15 cellular contexts compared by ENCODE assay signal in genomic region chr6:138570716-138571020, GRCh38.
DNase-seq lines count a peak whose midpoint lies in the region; ATAC-seq, FAIRE-seq and TF ChIP-seq lines count a peak whose summit lies in the region.
"Had no signal": no experiment of that assay in that cellular context is flagged by ENCODE, and none has a peak within 500 bp of the region (broad histone marks: within the 10 kb centered on the region; RNA-seq: fewer than 3 reads in every experiment).

No MANE protein-coding gene starts in this region.

- peak overlapping the region; percentile 64 to 87 (median 80); a peak in 20 of 22 replicates for H3K4me2 ChIP-seq in BLaER1 treated with 17β-estradiol and CSF1 and Interleukin-3, amounts not matched to agents 10 nM and 100 nM
- peak overlapping the region; percentile 86 to 91 for H3K4me2 ChIP-seq in H1 (ENCODE audit: insufficient read depth in 1 of 2, low read depth in 2 of 2, low read length in 2 of 2)

- H3K36me3 Mint-ChIP-seq in HFFc6 (ENCODE audit: low read depth), result no peaks in the 10 kb centered on the region
- H3K36me3 Mint-ChIP-seq in CD4-positive, alpha-beta T cell (ENCODE audit: low read depth), result no peaks in the 10 kb centered on the region
- H3K36me3 Mint-ChIP-seq: activated naive CD8-positive, alpha-beta T cell had no signal

- H3K9me3 Mint-ChIP-seq in HFFc6, result no peaks in the 10 kb centered on the region
- no peaks in the 10 kb centered on the region for H3K9me3 Mint-ChIP-seq in CD4-positive, alpha-beta T cell
- H3K9me3 Mint-ChIP-seq: activated B cell treated with CpG ODN at 0.5 μM for 24 hours had no signal

- POLR2A ChIA-PET in H1 (lab: Charles Lee; ENCODE audit: partially characterized antibody), result interaction anchor here (1.0 to 2.4 kb wide), 3 partner anchors 9 to 122 kb away, joined by 4 to 8 read pairs (median 4); no protein-coding TSS in a partner anchor
- POLR2A ChIA-PET in CD4-positive, alpha-beta T cell (lab: Charles Lee), result no interaction called here

- TF ChIP-seq EP300 in H1 (IDR thresholded peaks at IDR 0.05; ENCODE audit: borderline replicate concordance in 1 of 2, low read depth in 2 of 2, low read length in 2 of 2) (no peak), suprapubic skin (IDR thresholded peaks at IDR 0.05) (no peak)

- H2BK12ac ChIP-seq in H1 (ENCODE audit: low read depth, low read length), result no peak overlapping the region

- no peak overlapping the region for H2BK5ac ChIP-seq in H1 (ENCODE audit: low read depth, low read length)

- no peaks in the 10 kb centered on the region for H3K36me3 ChIP-seq in BLaER1 treated with 17β-estradiol and CSF1 and Interleukin-3, amounts not matched to agents 10 nM and 100 nM
- H3K36me3 ChIP-seq in HUES64 (ENCODE audit: insufficient read depth, low read length) (no peaks in the 10 kb centered on the region), H1 (ENCODE audit: control insufficient read depth in 2 of 4, insufficient read depth in 4 of 4, low read length in 3 of 4) (no peaks in the 10 kb centered on the region), muscle layer of duodenum (ENCODE audit: control insufficient read depth in 1 of 2, insufficient read depth in 2 of 2, low read length in 2 of 2) (no peaks in the 10 kb centered on the region), suprapubic skin (no peaks in the 10 kb centered on the region)

- ATAC-seq in CD4-positive, alpha-beta T cell (ENCODE audit: poor library complexity), result no peak

- peaks cover 37 to 69% (median 48%) of the 10 kb centered on the region in 10 experiments for H3K4me1 ChIP-seq in BLaER1 treated with 17β-estradiol and CSF1 and Interleukin-3, amounts not matched to agents 10 nM and 100 nM
- peaks cover 41% of the 10 kb centered on the region for H3K4me1 ChIP-seq in HUES64 (ENCODE audit: insufficient read depth, low read length)
- H3K4me1 ChIP-seq in H1 (replicated peaks in 1 of 4; ENCODE audit: control insufficient read depth in 3 of 4, insufficient read depth in 4 of 4, low read length in 3 of 4), result peaks cover 0 to 13% (median 6%) of the 10 kb centered on the region in 4 experiments; a peak in 5 of 7 replicates
- H3K4me1 ChIP-seq in muscle layer of duodenum (ENCODE audit: control insufficient read depth in 1 of 2, insufficient read depth in 2 of 2, low read length in 2 of 2), result peaks cover 0 to 6% of the 10 kb centered on the region in 2 donors
- peaks cover 17% of the 10 kb centered on the region for H3K4me1 ChIP-seq in suprapubic skin

- H2BK15ac ChIP-seq in H1 (ENCODE audit: low read length), result no peak overlapping the region

- H3K27me3 ChIP-seq in BLaER1 treated with 17β-estradiol and CSF1 and Interleukin-3, amounts not matched to agents 10 nM and 100 nM, result peaks cover 44 to 52% (median 48%) of the 10 kb centered on the region in 11 experiments
- H3K27me3 ChIP-seq in HUES64 (ENCODE audit: insufficient read depth, low read length) (no peaks in the 10 kb centered on the region), H1 (replicated peaks in 1 of 4; ENCODE audit: control insufficient read depth in 3 of 4, extremely low read depth in 1 of 4, insufficient read depth in 3 of 4, low read length in 3 of 4) (no peaks in the 10 kb centered on the region), muscle layer of duodenum (ENCODE audit: low read depth, low read length) (no peaks in the 10 kb centered on the region), suprapubic skin (no peaks in the 10 kb centered on the region)
- peaks cover 31% of the 10 kb centered on the region for H3K27me3 ChIP-seq in CD4-positive, alpha-beta T cell (ENCODE audit: control insufficient read depth, insufficient read depth, low read length)

- H3K79me1 ChIP-seq in H1 (ENCODE audit: low read depth, low read length), result no peaks in the 10 kb centered on the region; the same call in 1 of the 2 replicates

- no peak for TF ChIP-seq CTCF in H1 (IDR thresholded peaks at IDR 0.05; ENCODE audit: control extremely low read depth in 1 of 3, insufficient read depth in 1 of 3, low read depth in 1 of 3, low read length in 3 of 3)
- no peak for TF ChIP-seq CTCF in HFFc6 (IDR thresholded peaks at IDR 0.05)
- no peak for TF ChIP-seq CTCF in CD4-positive, alpha-beta T cell (IDR thresholded peaks at IDR 0.05)
- TF ChIP-seq CTCF in suprapubic skin (IDR thresholded peaks at IDR 0.05), result no peak

- CTCF ChIA-PET in H1 (lab: Charles Lee; ENCODE audit: partially characterized antibody), result interaction anchor here (1.0 to 2.6 kb wide), 7 partner anchors 10 to 139 kb away, joined by 3 to 15 read pairs (median 4); no protein-coding TSS in a partner anchor
- CTCF ChIA-PET in CD4-positive, alpha-beta T cell (lab: Charles Lee), result interaction anchor here (0.6 kb wide), 1 partner anchor 26 kb away, joined by 3 read pairs; no protein-coding TSS in a partner anchor

- peaks cover 0 to 12% (median 5%) of the 10 kb centered on the region in 11 experiments; a peak in 7 of 22 replicates for H4K20me1 ChIP-seq in BLaER1 treated with 17β-estradiol and CSF1 and Interleukin-3, amounts not matched to agents 10 nM and 100 nM
- peaks cover 0 to 1% of the 10 kb centered on the region in 2 experiments for H4K20me1 ChIP-seq in H1 (replicated peaks in 1 of 2; ENCODE audit: control insufficient read depth in 1 of 2, insufficient read depth in 2 of 2, low read length in 2 of 2)

- no peak for TF ChIP-seq RAD21 in H1 (IDR thresholded peaks at IDR 0.05 in 1 of 2, conservative IDR thresholded peaks at IDR 0.05 in 1 of 2; ENCODE audit: low read depth in 2 of 2, low read length in 2 of 2)

- H3K4me3 Mint-ChIP-seq in HFFc6, result no peak overlapping the region
- H3K4me3 Mint-ChIP-seq in CD4-positive, alpha-beta T cell, result no peak overlapping the region
- H3K4me3 Mint-ChIP-seq: activated B cell treated with CpG ODN at 0.5 μM for 24 hours; activated naive CD8-positive, alpha-beta T cell had no signal

- H3K23me2 ChIP-seq in H1 (ENCODE audit: low read depth, low read length), result peaks cover 10% of the 10 kb centered on the region; the same call in 1 of the 2 replicates

- H3K4me1 Mint-ChIP-seq in HFFc6 (ENCODE audit: low read depth), result no peaks in the 10 kb centered on the region
- no peaks in the 10 kb centered on the region for H3K4me1 Mint-ChIP-seq in CD4-positive, alpha-beta T cell (ENCODE audit: low read depth)
- H3K4me1 Mint-ChIP-seq: activated B cell treated with CpG ODN at 0.5 μM for 24 hours had no signal

- H3K79me2 ChIP-seq in H1 (ENCODE audit: control insufficient read depth in 1 of 2, insufficient read depth in 2 of 2, low read length in 2 of 2), result peaks cover 0 to 49% of the 10 kb centered on the region in 2 experiments; a peak in 2 of 4 replicates

- no peak overlapping the region for H3K27ac Mint-ChIP-seq in HFFc6
- H3K27ac Mint-ChIP-seq in CD4-positive, alpha-beta T cell, result no peak overlapping the region
- H3K27ac Mint-ChIP-seq: activated B cell treated with CpG ODN at 0.5 μM for 24 hours; activated naive CD8-positive, alpha-beta T cell had no signal

- H3K27ac ChIP-seq in BLaER1 treated with 17β-estradiol and CSF1 and Interleukin-3, amounts not matched to agents 10 nM and 100 nM, result peak overlapping the region in 5 of 11 experiments; percentile 6 to 57 (median 17); a peak in 6 of 22 replicates
- H3K27ac ChIP-seq in HUES64 (ENCODE audit: low read depth, low read length) (peak overlapping the region; percentile 57; the same call in 1 of the 2 replicates), H1 (ENCODE audit: low read depth, low read length) (no peak overlapping the region), muscle layer of duodenum (ENCODE audit: low read length) (peak overlapping the region; percentile 17), suprapubic skin (no peak overlapping the region)
- H3K27ac ChIP-seq in CD4-positive, alpha-beta T cell (ENCODE audit: low read depth, low read length), result no peak overlapping the region
- H3K27ac ChIP-seq: C4-2B had no signal

- H3K4ac ChIP-seq in H1 (replicated peaks; ENCODE audit: insufficient read length, low read depth, low read length), result no peak overlapping the region

- H4K91ac ChIP-seq in H1 (replicated peaks; ENCODE audit: insufficient read length, low read length), result no peak overlapping the region

- H3K14ac ChIP-seq in H1 (ENCODE audit: insufficient read length), result no peak overlapping the region

- no peak for FAIRE-seq in H1 (lab: Jason Lieb, UNC)

- TF ChIP-seq POLR2A in H1 (IDR thresholded peaks at IDR 0.05; ENCODE audit: control extremely low read depth in 1 of 2, low read depth in 2 of 2, low read length in 2 of 2), result no peak
- no peak for TF ChIP-seq POLR2A in suprapubic skin (IDR thresholded peaks at IDR 0.05)

- no peak overlapping the region for H2BK120ac ChIP-seq in H1 (replicated peaks; ENCODE audit: low read depth, low read length)

- H3K27me3 Mint-ChIP-seq in HFFc6 (ENCODE audit: insufficient read depth), result peaks cover 4% of the 10 kb centered on the region; the same call in 1 of the 2 replicates
- H3K27me3 Mint-ChIP-seq in CD4-positive, alpha-beta T cell, result peaks cover 12% of the 10 kb centered on the region

- H3K9me3 ChIP-seq in BLaER1 treated with 17β-estradiol and CSF1 and Interleukin-3, amounts not matched to agents 10 nM and 100 nM (replicated peaks in 1 of 11), result no peaks in the 10 kb centered on the region
- H3K9me3 ChIP-seq in HUES64 (ENCODE audit: insufficient read depth, low read depth, low read length), result no peaks in the 10 kb centered on the region
- no peaks in the 10 kb centered on the region for H3K9me3 ChIP-seq in H1 (ENCODE audit: insufficient read depth in 2 of 2, low read depth in 1 of 2, low read length in 1 of 2)
- H3K9me3 ChIP-seq in muscle layer of duodenum (ENCODE audit: control insufficient read depth in 1 of 2, low read length in 2 of 2), result no peaks in the 10 kb centered on the region
- H3K9me3 ChIP-seq in CD4-positive, alpha-beta T cell (ENCODE audit: control insufficient read depth, low read length), result no peaks in the 10 kb centered on the region
- no peaks in the 10 kb centered on the region for H3K9me3 ChIP-seq in suprapubic skin

- peak overlapping the region in 5 of 10 experiments; percentile 49 to 61 (median 54); a peak in 11 of 20 replicates for H3K4me3 ChIP-seq in BLaER1 treated with 17β-estradiol and CSF1 and Interleukin-3, amounts not matched to agents 10 nM and 100 nM
- H3K4me3 ChIP-seq in HUES64 (ENCODE audit: low read length), result peak overlapping the region; percentile 69
- H3K4me3 ChIP-seq in H1 (ENCODE audit: extremely low read depth in 1 of 4, insufficient read depth in 2 of 4, low read depth in 3 of 4, low read length in 4 of 4), result peak overlapping the region in 2 of 4 experiments; percentile 23 to 66; a peak in 3 of 8 replicates
- peak overlapping the region; percentile 59 to 61 for H3K4me3 ChIP-seq in muscle layer of duodenum (ENCODE audit: low read depth in 1 of 2, low read length in 2 of 2)
- no peak overlapping the region for H3K4me3 ChIP-seq in suprapubic skin

- H2AK5ac ChIP-seq in H1 (ENCODE audit: low read depth, low read length), result no peak overlapping the region

- H3K23ac ChIP-seq in H1 (ENCODE audit: insufficient read length), result no peak overlapping the region

- WGBS in HUES64, result 38% methylated on average over 5 of the region's 5 CpGs
- WGBS in H1 (ENCODE audit: extremely low coverage in 1 of 2, insufficient coverage in 1 of 2, insufficient read length in 1 of 2, insufficient replicate concordance in 2 of 2, low coverage in 1 of 2, low lambda C conversion rate in 2 of 2, missing lambda C conversion rate in 1 of 2), 2 experiments, result 34% methylated on average over 5 of the region's 5 CpGs; no CpG with 5 or more reads in 1 of the 2 experiments
- WGBS in suprapubic skin, result 74% methylated on average over 5 of the region's 5 CpGs

- no peak for DNase-seq in H1 (ENCODE audit: low read depth in 1 of 2, low spot score in 2 of 2)
- DNase-seq in HFFc6, result no peak
- DNase-seq in COLO829 (ENCODE audit: low spot score), result no peak
- no peak for DNase-seq in CD4-positive, alpha-beta T cell
- no peak for DNase-seq in suprapubic skin (ENCODE audit: low spot score in 2 of 2)
- DNase-seq: activated B cell treated with CpG ODN at 0.5 μM for 24 hours; activated CD8-positive, alpha-beta memory T cell treated with anti-CD3 and anti-CD28 coated beads, Interleukin-2, amount 50 U/mL, for 4 hours; EL; NCI-H1930; stimulated activated CD4-positive, alpha-beta T cell treated with anti-CD3 and anti-CD28 coated beads, Interleukin-2, amount 100 ng/mL, for 48 hours had no signal

- H3K56ac ChIP-seq in H1 (replicated peaks; ENCODE audit: insufficient read length, low read depth, low read length), result no peak overlapping the region

- no peak overlapping the region for H2AFZ ChIP-seq in H1 (ENCODE audit: low read length)

- H3K9ac ChIP-seq in BLaER1 treated with 17β-estradiol and CSF1 and Interleukin-3, amounts not matched to agents 10 nM and 100 nM, result peak overlapping the region in 6 of 11 experiments; percentile 41 to 74 (median 62); a peak in 10 of 22 replicates
- H3K9ac ChIP-seq in HUES64 (ENCODE audit: low read depth, low read length) (peak overlapping the region; percentile 75; the same call in 1 of the 2 replicates), H1 (replicated peaks in 1 of 4; ENCODE audit: extremely low read depth in 1 of 4, low read depth in 3 of 4, low read length in 3 of 4) (no peak overlapping the region; a peak in 1 of 7 replicates)

- H3K18ac ChIP-seq in H1 (ENCODE audit: extremely low read depth, low read length), result no peak overlapping the region

- no peak overlapping the region for H4K8ac ChIP-seq in H1 (ENCODE audit: extremely low read depth, insufficient read depth, low read length)

- intact Hi-C loops in CD4-positive, alpha-beta T cell (cut with DNase I, micrococcal nuclease), result no loop called here

- H2BK20ac ChIP-seq in H1 (ENCODE audit: low read length), result no peak overlapping the region

- H4K5ac ChIP-seq in H1 (ENCODE audit: insufficient read length, low read depth, low read length), result no peak overlapping the region

Comparison
In these comparisons a context has a peak if more than half of its experiments do, and no peak if none do; other contexts are left out.
1. H3K27ac ChIP-seq: peak in HUES64 (single experiment) and muscle layer of duodenum (single experiment); none in H1 (single experiment), CD4-positive, alpha-beta T cell (single experiment) and suprapubic skin (single experiment).
2. H3K9ac ChIP-seq: peak in BLaER1 treated with 17β-estradiol and CSF1 and Interleukin-3, amounts not matched to agents 10 nM and 100 nM (6 of 11) and HUES64 (single experiment); none in H1 (0 of 4).